9 cellular contexts compared by ENCODE assay signal in genomic region chr16:3021449-3022207, GRCh38. TPM values are rescaled to one million over a fixed set of nuclear protein-coding genes. Genes with fewer than 3 reads are reported as not detected.
DNase-seq lines count a peak whose midpoint lies in the region; ATAC-seq and TF ChIP-seq lines count a peak whose summit lies in the region.
"Had no signal": no experiment of that assay in that cellular context is flagged by ENCODE, and none has a peak within 500 bp of the region (broad histone marks: within the 10 kb centered on the region; RNA-seq: fewer than 3 reads in every experiment).

No MANE protein-coding gene starts in this region.

- CTCF ChIA-PET in CD4-positive, alpha-beta memory T cell (lab: Charles Lee; ENCODE audit: partially characterized antibody), result interaction anchor here (1.5 to 18.6 kb wide), 6 partner anchors 9 to 150 kb away, joined by 3 to 444 read pairs (median 13); partner anchors contain the start of gene CLDN9

- H3K27me3 Mint-ChIP-seq in CD4-positive, alpha-beta memory T cell, result peaks cover 0 to 2% of the 10 kb centered on the region in 2 donors

- no peaks in the 10 kb centered on the region for H3K9me3 Mint-ChIP-seq in CD4-positive, alpha-beta memory T cell

- POLR2A ChIA-PET in CD4-positive, alpha-beta memory T cell (lab: Charles Lee; ENCODE audit: partially characterized antibody), result interaction anchor here (0.5 to 5.9 kb wide), 17 partner anchors 9 to 244 kb away, joined by 3 to 89 read pairs (median 3); partner anchors contain the start of gene ZNF213

- H3K27ac Mint-ChIP-seq in CD4-positive, alpha-beta memory T cell, result peak overlapping the region; percentile 85 to 99 (median 89)

- intact Hi-C loops in CD4-positive, alpha-beta memory T cell (cut with micrococcal nuclease), result loop anchor here (2.0 to 10.0 kb wide), 2 partner anchors 19 to 117 kb away; no protein-coding TSS in a partner anchor

- peaks cover 51% of the 10 kb centered on the region for H3K4me1 ChIP-seq in CD4-positive, alpha-beta memory T cell (ENCODE audit: insufficient read depth, low read length)
- H3K4me1 ChIP-seq in SJSA1 (replicated peaks) (peaks cover 27% of the 10 kb centered on the region), foreskin keratinocyte (peaks cover 2% of the 10 kb centered on the region)

- peak overlapping the region; percentile 90 for H3K27ac ChIP-seq in CD4-positive, alpha-beta memory T cell (ENCODE audit: low read depth, low read length)
- peak overlapping the region; percentile 99 for H3K27ac ChIP-seq in SJSA1
- H3K27ac ChIP-seq in foreskin keratinocyte, result peak overlapping the region; percentile 98
- H3K27ac ChIP-seq in temporal lobe (ENCODE audit: low read depth, low read length), result peak overlapping the region; percentile 69

- H3K27me3 ChIP-seq in CD4-positive, alpha-beta memory T cell (ENCODE audit: insufficient read depth, low read length), result no peaks in the 10 kb centered on the region
- H3K27me3 ChIP-seq in SJSA1 (replicated peaks) (no peaks in the 10 kb centered on the region), foreskin keratinocyte (no peaks in the 10 kb centered on the region)

- H3K36me3 ChIP-seq in CD4-positive, alpha-beta memory T cell (ENCODE audit: insufficient read depth, low read length), result peaks cover 12% of the 10 kb centered on the region
- H3K36me3 ChIP-seq in SJSA1, result peaks cover 55% of the 10 kb centered on the region

- ATAC-seq in foreskin keratinocyte, result peak; percentile 58

- no peaks in the 10 kb centered on the region for H3K9me3 ChIP-seq in CD4-positive, alpha-beta memory T cell (ENCODE audit: control insufficient read depth in 1 of 2, low read length in 2 of 2)
- H3K9me3 ChIP-seq in SJSA1 (replicated peaks), result peaks cover 6% of the 10 kb centered on the region; the same call in 1 of the 2 replicates

- peak overlapping the region; percentile 79 to 97 (median 86) for H3K4me3 Mint-ChIP-seq in CD4-positive, alpha-beta memory T cell

- H3K4me1 Mint-ChIP-seq in CD4-positive, alpha-beta memory T cell, result peaks cover 19 to 65% (median 41%) of the 10 kb centered on the region in 4 donors

- H3K4me3 ChIP-seq in CD4-positive, alpha-beta memory T cell (ENCODE audit: low read length in 2 of 2), result peak overlapping the region in 1 of 2 donors; percentile 59
- peak overlapping the region; percentile 96 for H3K4me3 ChIP-seq in SJSA1

- peak; percentile 45 for TF ChIP-seq CTCF in foreskin keratinocyte (conservative IDR thresholded peaks at IDR 0.05)

- H3K36me3 Mint-ChIP-seq in CD4-positive, alpha-beta memory T cell, result peaks cover 3 to 19% of the 10 kb centered on the region in 2 donors

- peak; percentile 54 to 94 (median 62) for DNase-seq in CD4-positive, alpha-beta memory T cell
- DNase-seq in HK-2 (ENCODE audit: unreplicated experiment) (peak; percentile 93), SJSA1 (ENCODE audit: low read depth in 1 of 2, low spot score in 2 of 2) (peak; percentile 93 to 97), activated gamma-delta T cell treated with Interleukin-2 at 50 U/mL for 16 hours (peak; percentile 68), foreskin keratinocyte (peak; percentile 93 to 95), non-pigmented ciliary epithelial cell (ENCODE audit: low read depth) (peak; percentile 73), middle frontal gyrus (ENCODE audit: extremely low spot score, low spot score) (no peak)

RNA-seq across cellular contexts. Expression of gene TNFRSF12A, which starts 1.5 kb away (rescaled TPM):
- 1 to 10 TPM in 1 of 2 experiments, under 1 TPM in 1; 0.73 to 1.0 TPM for total RNA-seq in CD4-positive, alpha-beta memory T cell
- under 1 TPM; 0.33 to 0.44 TPM for polyA plus RNA-seq in CD4-positive, alpha-beta memory T cell
- 545 and 625 TPM in 2 replicates for total RNA-seq in SJSA1 (2014; rRNA removed; shearing (Covaris generic))
- total RNA-seq in foreskin keratinocyte (435 and 449 TPM in 2 replicates), temporal lobe (1.2 TPM)
- 645 and 656 TPM in 2 replicates for polyA plus RNA-seq in foreskin keratinocyte

RNA-seq across cellular contexts. Expression of gene HCFC1R1, which starts 2.1 kb away (rescaled TPM):
- 10 to 100 TPM; 16.0 to 18.0 TPM for total RNA-seq in CD4-positive, alpha-beta memory T cell
- polyA plus RNA-seq in CD4-positive, alpha-beta memory T cell, result 10 to 100 TPM; 18.5 to 23.8 TPM
- total RNA-seq in SJSA1 (2014; rRNA removed; shearing (Covaris generic)), result 16.2 and 30.6 TPM in 2 replicates
- total RNA-seq in foreskin keratinocyte (105 and 110 TPM in 2 replicates), temporal lobe (8.1 TPM)
- 163 and 169 TPM in 2 replicates for polyA plus RNA-seq in foreskin keratinocyte

RNA-seq across cellular contexts. Expression of gene THOC6, which starts 2.2 kb away (rescaled TPM):
- total RNA-seq in CD4-positive, alpha-beta memory T cell, result 10 to 100 TPM; 18.4 to 22.5 TPM
- 10 to 100 TPM; 41.4 to 48.8 TPM for polyA plus RNA-seq in CD4-positive, alpha-beta memory T cell
- total RNA-seq in SJSA1 (2014; rRNA removed; shearing (Covaris generic)), result 27.4 and 28.2 TPM in 2 replicates
- 30.2 and 39.4 TPM in 2 replicates for total RNA-seq in foreskin keratinocyte
- 39.2 and 48.9 TPM in 2 replicates for polyA plus RNA-seq in foreskin keratinocyte
- total RNA-seq in temporal lobe, result 3.9 TPM

RNA-seq across cellular contexts. Expression of gene CLDN6, which starts 3.6 kb away (rescaled TPM):
- total RNA-seq in CD4-positive, alpha-beta memory T cell, result not detected
- not detected for polyA plus RNA-seq in CD4-positive, alpha-beta memory T cell
- not detected in 2 replicates for total RNA-seq in SJSA1 (2014; rRNA removed; shearing (Covaris generic))
- total RNA-seq in foreskin keratinocyte (0.11 and 0.14 TPM in 2 replicates), temporal lobe (0.49 TPM)
- polyA plus RNA-seq in foreskin keratinocyte, result 0.16 and 0.28 TPM in 2 replicates
- total RNA-seq: activated CD8-positive, alpha-beta memory T cell treated with anti-CD3 and anti-CD28 coated beads for 36 hours had no signal

RNA-seq across cellular contexts. Expression of gene CLDN9, which starts 8.9 kb away (rescaled TPM):
- not detected for total RNA-seq in CD4-positive, alpha-beta memory T cell
- polyA plus RNA-seq in CD4-positive, alpha-beta memory T cell, result not detected
- not detected in 2 replicates for total RNA-seq in SJSA1 (2014; rRNA removed; shearing (Covaris generic))
- total RNA-seq in foreskin keratinocyte, result not detected in 2 replicates
- 0.06 TPM in 1 of 2 replicates, not detected in the other for polyA plus RNA-seq in foreskin keratinocyte
- total RNA-seq in temporal lobe, result not detected
- total RNA-seq: activated CD8-positive, alpha-beta memory T cell treated with anti-CD3 and anti-CD28 coated beads for 36 hours had no signal

Comparison
In these comparisons a context has a peak if more than half of its experiments do, and no peak if none do; other contexts are left out.
1. RNA of gene TNFRSF12A, which starts 1.5 kb away (total RNA-seq): 545 to 625 TPM in SJSA1 and 435 to 449 TPM in foreskin keratinocyte; 1.2 TPM in temporal lobe (single experiment) and 0.73 to 1.0 TPM in CD4-positive, alpha-beta memory T cell; every median in the first group is over 100 times any median in the second.
2. Peak in every context shown above with its lines, with median percentiles within 50 percentile points of each other: H3K27ac ChIP-seq.